In the genomic region with DNA sequence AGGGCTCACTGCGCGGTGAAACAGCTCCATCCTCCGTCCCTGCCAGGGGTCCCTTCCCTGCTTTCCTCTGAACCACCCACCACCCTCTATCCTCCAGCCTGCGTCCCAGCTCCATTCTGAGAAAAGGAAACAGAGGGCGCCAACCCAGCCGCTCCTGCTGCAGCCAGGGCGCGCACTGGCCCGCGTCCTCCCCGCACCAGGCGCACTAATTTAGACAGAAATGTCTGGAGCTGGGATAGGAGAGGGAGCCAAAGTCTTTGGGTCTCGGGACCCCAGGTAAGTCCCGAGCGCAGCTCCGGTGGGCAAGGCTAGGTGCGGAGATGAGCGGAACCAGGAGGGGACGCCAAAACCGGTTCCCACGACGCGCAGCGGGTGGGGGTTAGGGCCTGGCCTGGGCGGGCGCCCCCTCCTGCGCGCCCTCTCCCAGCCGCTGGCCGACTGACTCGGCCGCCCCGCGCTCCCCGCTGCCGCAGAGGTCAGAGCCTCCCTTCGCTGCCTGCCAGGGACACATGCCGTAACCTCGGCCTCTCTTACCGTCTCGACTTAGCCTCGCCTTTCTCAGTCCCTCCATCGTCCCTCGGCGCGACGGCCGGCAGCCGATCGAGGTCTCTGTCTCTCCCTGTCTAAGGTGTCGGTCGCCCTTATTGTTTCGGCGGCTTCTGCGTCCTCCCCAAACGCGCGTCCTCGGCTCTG, we compare ENCODE assay signal across 9 cellular contexts. TPM values are rescaled to one million over a fixed set of nuclear protein-coding genes. Genes with fewer than 3 reads are reported as not detected.
DNase-seq lines count a peak whose midpoint lies in the region; ATAC-seq and TF ChIP-seq lines count a peak whose summit lies in the region.
"Had no signal": no experiment of that assay in that cellular context is flagged by ENCODE, and none has a peak within 500 bp of the region (broad histone marks: within the 10 kb centered on the region; RNA-seq: fewer than 3 reads in every experiment).

No MANE protein-coding gene starts in this region.

- DNase-seq in activated naive CD4-positive, alpha-beta T cell treated with anti-CD3 and anti-CD28 coated beads for 36 hours: no peak
- DNase-seq in activated naive CD4-positive, alpha-beta T cell treated with anti-CD3 and anti-CD28 coated beads, Interleukin-2, amount 50 U/mL, for 72 hours (ENCODE audit: low spot score in 2 of 2): no peak
- DNase-seq in activated CD8-positive, alpha-beta memory T cell treated with anti-CD3 and anti-CD28 coated beads, Interleukin-2, amount 50 U/mL, for 48 hours: peak; percentile 60
- DNase-seq in left cardiac atrium (peak; percentile 29), trophoblast cell (peak in 1 of 2 donors; percentile 61), Kasumi-1 (lab: John Stamatoyannopoulos, UW) (no peak), CD14-positive monocyte (ENCODE audit: low spot score) (no peak)

- H4K12ac ChIP-seq in trophoblast cell (ENCODE audit: low read depth, low read length): peak overlapping the region; percentile 64

- peak overlapping the region; percentile 24 for H3K27ac Mint-ChIP-seq in activated naive CD4-positive, alpha-beta T cell treated with anti-CD3 and anti-CD28 coated beads for 36 hours
- no peak overlapping the region for H3K27ac Mint-ChIP-seq in activated naive CD4-positive, alpha-beta T cell treated with anti-CD3 and anti-CD28 coated beads, Interleukin-2, amount 50 U/mL, for 72 hours
- no peak overlapping the region for H3K27ac Mint-ChIP-seq in CD14-positive monocyte

- no CpG with 5 or more reads among the region's 59 CpGs for WGBS in trophoblast cell (ENCODE audit: extremely low coverage, insufficient coverage, insufficient read length)

- peak overlapping the region; percentile 65 for H3K18ac ChIP-seq in trophoblast cell (ENCODE audit: low read length)

- H3K4me2 ChIP-seq in trophoblast cell (ENCODE audit: low read length): peak overlapping the region; percentile 65

- no peak overlapping the region for H3K23ac ChIP-seq in trophoblast cell (ENCODE audit: low read length)

- TF ChIP-seq CTCF in CD14-positive monocyte (IDR thresholded peaks at IDR 0.05): no peak

- peak overlapping the region; percentile 52 for H2AFZ ChIP-seq in trophoblast cell (ENCODE audit: insufficient read depth, low read length, poor library complexity)

- peak overlapping the region; percentile 62 for H3K4me3 Mint-ChIP-seq in activated naive CD4-positive, alpha-beta T cell treated with anti-CD3 and anti-CD28 coated beads for 36 hours
- H3K4me3 Mint-ChIP-seq in CD14-positive monocyte: peak overlapping the region in 1 of 2 donors; percentile 85

- H3K9ac ChIP-seq in trophoblast cell (ENCODE audit: low read length): no peak overlapping the region

- peaks cover 7 to 14% of the 10 kb centered on the region in 2 experiments for H3K4me1 ChIP-seq in trophoblast cell (ENCODE audit: control insufficient read depth in 1 of 2, insufficient read depth in 2 of 2, low read length in 2 of 2)

- H3K9me3 ChIP-seq in trophoblast cell (ENCODE audit: insufficient read depth, low read depth, low read length): no peaks in the 10 kb centered on the region

- H3K36me3 Mint-ChIP-seq in activated naive CD4-positive, alpha-beta T cell treated with anti-CD3 and anti-CD28 coated beads for 36 hours (ENCODE audit: low read depth): no peaks in the 10 kb centered on the region
- H3K36me3 Mint-ChIP-seq in activated naive CD4-positive, alpha-beta T cell treated with anti-CD3 and anti-CD28 coated beads, Interleukin-2, amount 50 U/mL, for 72 hours: peaks cover 0 to 6% of the 10 kb centered on the region in 2 donors
- H3K36me3 Mint-ChIP-seq in CD14-positive monocyte: peaks cover 0 to 2% of the 10 kb centered on the region in 2 donors

- H4K91ac ChIP-seq in trophoblast cell (ENCODE audit: low read depth, low read length): peak overlapping the region; percentile 41

- intact Hi-C loops in activated naive CD4-positive, alpha-beta T cell treated with anti-CD3 and anti-CD28 coated beads for 36 hours (cut with micrococcal nuclease): no loop called here
- intact Hi-C loops in left cardiac atrium (cut with DNase I): loop anchor here in 1 of 2 donors (10.0 kb wide), 1 partner anchor 559 kb away; the partner anchor contains the start of gene PLA2G2E
- intact Hi-C loops in CD14-positive monocyte (cut with micrococcal nuclease): loop anchor here in 1 of 2 donors (10.0 kb wide), 1 partner anchor 559 kb away; the partner anchor contains the start of gene PLA2G2E

- H3K9me3 Mint-ChIP-seq in activated naive CD4-positive, alpha-beta T cell treated with anti-CD3 and anti-CD28 coated beads for 36 hours: no peaks in the 10 kb centered on the region
- no peaks in the 10 kb centered on the region for H3K9me3 Mint-ChIP-seq in activated naive CD4-positive, alpha-beta T cell treated with anti-CD3 and anti-CD28 coated beads, Interleukin-2, amount 50 U/mL, for 72 hours
- peaks cover 0 to 15% (median 5%) of the 10 kb centered on the region in 7 donors for H3K9me3 Mint-ChIP-seq in CD14-positive monocyte

- H4K8ac ChIP-seq in trophoblast cell (ENCODE audit: low read depth, low read length): peak overlapping the region; percentile 59

- ATAC-seq in activated naive CD4-positive, alpha-beta T cell treated with anti-CD3 and anti-CD28 coated beads, Interleukin-2, amount 50 U/mL, for 72 hours: no peak
- ATAC-seq in left cardiac atrium (peak in 1 of 2 donors; percentile 3), HG02642 (IDR thresholded peaks at IDR 0.05; ENCODE audit: poor library complexity, unreplicated experiment) (no peak)
- ATAC-seq: GM12878 had no signal

- peaks cover 16% of the 10 kb centered on the region for H3K79me1 ChIP-seq in trophoblast cell (ENCODE audit: low read length)

- H3K14ac ChIP-seq in trophoblast cell (ENCODE audit: low read length): peak overlapping the region; percentile 45

- H3K27me3 Mint-ChIP-seq in activated naive CD4-positive, alpha-beta T cell treated with anti-CD3 and anti-CD28 coated beads for 36 hours (ENCODE audit: low read depth): peaks cover 51% of the 10 kb centered on the region
- H3K27me3 Mint-ChIP-seq in CD14-positive monocyte (ENCODE audit: low read depth in 3 of 3): peaks cover 68 to 94% (median 81%) of the 10 kb centered on the region in 3 donors

- peaks cover 13% of the 10 kb centered on the region for H3K4me1 Mint-ChIP-seq in activated naive CD4-positive, alpha-beta T cell treated with anti-CD3 and anti-CD28 coated beads for 36 hours (ENCODE audit: low read depth)
- peaks cover 5% of the 10 kb centered on the region for H3K4me1 Mint-ChIP-seq in CD14-positive monocyte

- H2BK12ac ChIP-seq in trophoblast cell (ENCODE audit: low read length): no peak overlapping the region

- H2BK120ac ChIP-seq in trophoblast cell (ENCODE audit: insufficient read depth, low read length, poor library complexity): no peak overlapping the region

- H3K79me2 ChIP-seq in trophoblast cell (ENCODE audit: control insufficient read depth, insufficient read depth, low read length, poor library complexity): peaks cover 14% of the 10 kb centered on the region

- no peak overlapping the region for H3K27ac ChIP-seq in trophoblast cell (ENCODE audit: low read depth, low read length)

- CTCF ChIA-PET in activated naive CD4-positive, alpha-beta T cell treated with anti-CD3 and anti-CD28 coated beads for 36 hours (lab: Charles Lee): interaction anchor here (0.7 to 2.2 kb wide), 8 partner anchors 9 to 271 kb away, joined by 3 to 7 read pairs (median 4); no protein-coding TSS in a partner anchor

- H3K4me3 ChIP-seq in trophoblast cell (ENCODE audit: low read depth, low read length): peak overlapping the region; percentile 67
- H3K4me3 ChIP-seq: GM12878 had no signal

- H3K4ac ChIP-seq in trophoblast cell (ENCODE audit: low read depth, low read length): peak overlapping the region; percentile 32

- no peaks in the 10 kb centered on the region for H3K36me3 ChIP-seq in trophoblast cell (ENCODE audit: control insufficient read depth in 1 of 2, insufficient read depth in 2 of 2, low read length in 2 of 2)

- H2BK5ac ChIP-seq in trophoblast cell (ENCODE audit: low read depth, low read length, poor library complexity): no peak overlapping the region

- peaks cover 6% of the 10 kb centered on the region for H3K27me3 ChIP-seq in trophoblast cell (ENCODE audit: insufficient read depth, low read length)

- H2AK5ac ChIP-seq in trophoblast cell (ENCODE audit: low read length): no peak overlapping the region

RNA-seq across cellular contexts. Expression of gene CAMK2N1, which starts 2.0 kb away (rescaled TPM):
- under 1 TPM; 0.57 to 0.69 TPM for total RNA-seq in activated naive CD4-positive, alpha-beta T cell treated with anti-CD3 and anti-CD28 coated beads for 36 hours
- total RNA-seq in activated naive CD4-positive, alpha-beta T cell treated with anti-CD3 and anti-CD28 coated beads, Interleukin-2, amount 50 U/mL, for 72 hours: under 1 TPM; 0.25 to 0.51 TPM
- total RNA-seq in left cardiac atrium: 10 to 100 TPM; 19.4 to 25.3 TPM
- 56.8 and 62.5 TPM in 2 replicates for polyA plus RNA-seq in trophoblast cell (2013)
- not detected for polyA plus RNA-seq in CD14-positive monocyte
- polyA plus RNA-seq: GM12878 had no signal

RNA-seq across cellular contexts. Expression of gene MUL1, which starts 24.0 kb away (rescaled TPM):
- total RNA-seq in activated naive CD4-positive, alpha-beta T cell treated with anti-CD3 and anti-CD28 coated beads for 36 hours: 10 to 100 TPM; 10.9 to 12.1 TPM
- total RNA-seq in activated naive CD4-positive, alpha-beta T cell treated with anti-CD3 and anti-CD28 coated beads, Interleukin-2, amount 50 U/mL, for 72 hours: 10 to 100 TPM; 12.8 to 14.6 TPM
- 10 to 100 TPM; 32.4 to 41.0 TPM for total RNA-seq in left cardiac atrium
- 13.6 TPM in 2 replicates for polyA plus RNA-seq in trophoblast cell (2013)
- 10 to 100 TPM; 25.8 to 28.1 TPM for polyA plus RNA-seq in CD14-positive monocyte

Comparison
In these comparisons a context has a peak if more than half of its experiments do, and no peak if none do; other contexts are left out.
1. DNase-seq: peak in activated CD8-positive, alpha-beta memory T cell treated with anti-CD3 and anti-CD28 coated beads, Interleukin-2, amount 50 U/mL, for 48 hours (single experiment) and left cardiac atrium (single experiment); none in activated naive CD4-positive, alpha-beta T cell treated with anti-CD3 and anti-CD28 coated beads for 36 hours (single experiment), activated naive CD4-positive, alpha-beta T cell treated with anti-CD3 and anti-CD28 coated beads, Interleukin-2, amount 50 U/mL, for 72 hours (0 of 2), Kasumi-1 (0 of 2) and CD14-positive monocyte (single experiment).
2. RNA of gene CAMK2N1, which starts 2.0 kb away (total RNA-seq): 19.4 to 25.3 TPM in left cardiac atrium; 0.57 to 0.69 TPM in activated naive CD4-positive, alpha-beta T cell treated with anti-CD3 and anti-CD28 coated beads for 36 hours and 0.25 to 0.51 TPM in activated naive CD4-positive, alpha-beta T cell treated with anti-CD3 and anti-CD28 coated beads, Interleukin-2, amount 50 U/mL, for 72 hours; every median in the first group is over 10 times any median in the second.